ENCODE assay signal across 8 cellular contexts in genomic region chr16:3158014-3158497, GRCh38. TPM values are rescaled to one million over a fixed set of nuclear protein-coding genes. Genes with fewer than 3 reads are reported as not detected.
A peak's percentile ranks its signal among the peaks of the same experiment; 100 is the strongest.
DNase-seq lines count a peak whose midpoint lies in the region; ATAC-seq, FAIRE-seq and TF ChIP-seq lines count a peak whose summit lies in the region.

No MANE protein-coding gene starts in this region.

- peak overlapping the region; percentile 84 for H3K27ac Mint-ChIP-seq in astrocyte (ENCODE audit: unreplicated experiment)

- peak overlapping the region; percentile 87 for H3K4me3 Mint-ChIP-seq in astrocyte (ENCODE audit: unreplicated experiment)

- peaks cover 3% of the 10 kb centered on the region for H3K9me3 Mint-ChIP-seq in astrocyte (ENCODE audit: unreplicated experiment)

- H3K9ac ChIP-seq in HUES6 (ENCODE audit: low read length) = peak overlapping the region; percentile 50
- peak overlapping the region; percentile 77 for H3K9ac ChIP-seq in astrocyte (ENCODE audit: low read length)

- H3K27me3 Mint-ChIP-seq in astrocyte (ENCODE audit: low read depth, unreplicated experiment) = no peaks in the 10 kb centered on the region

- peak; percentile 26 for ATAC-seq in left colon
- no peak for ATAC-seq in thoracic aorta (ENCODE audit: insufficient number of reproducible peaks, low FRiP score, low read depth)
- ATAC-seq in GM19023 (IDR thresholded peaks at IDR 0.05; ENCODE audit: unreplicated experiment) = no peak

- H4K20me1 ChIP-seq in astrocyte (ENCODE audit: insufficient read depth, low read length) = no peaks in the 10 kb centered on the region

- DNase-seq in EH (ENCODE audit: low read depth) (peak; percentile 41), astrocyte (ENCODE audit: low read depth) (no peak), left colon (no peak), thoracic aorta (ENCODE audit: low spot score) (no peak), 8988T (no peak)
- DNase-seq in stimulated activated CD4-positive, alpha-beta T cell treated with anti-CD3 and anti-CD28 coated beads, Interleukin-2, amount 100 ng/mL, for 24 hours = no peak

- H3K36me3 Mint-ChIP-seq in astrocyte (ENCODE audit: low read depth, unreplicated experiment) = no peaks in the 10 kb centered on the region

- peak overlapping the region; percentile 98 for H3K4me2 ChIP-seq in astrocyte (ENCODE audit: low read length)

- H2AFZ ChIP-seq in astrocyte (ENCODE audit: low read depth, low read length) = peak overlapping the region; percentile 88

- no peaks in the 10 kb centered on the region for H3K36me3 ChIP-seq in HUES6 (ENCODE audit: control insufficient read depth, insufficient read depth, low read length)
- no peaks in the 10 kb centered on the region for H3K36me3 ChIP-seq in astrocyte (ENCODE audit: insufficient read depth, low read length)
- H3K36me3 ChIP-seq in thoracic aorta = no peaks in the 10 kb centered on the region

- no peaks in the 10 kb centered on the region for H3K4me1 Mint-ChIP-seq in astrocyte (ENCODE audit: low read depth, unreplicated experiment)

- TF ChIP-seq CTCF in astrocyte (IDR thresholded peaks at IDR 0.05; ENCODE audit: insufficient read depth, low read depth, low read length) (no peak), thoracic aorta (IDR thresholded peaks at IDR 0.05) (no peak)

- H3K27me3 ChIP-seq in HUES6 (ENCODE audit: control insufficient read depth, insufficient read depth, low read length) = peaks cover 9% of the 10 kb centered on the region
- H3K27me3 ChIP-seq in astrocyte (ENCODE audit: insufficient read depth, low read length) = no peaks in the 10 kb centered on the region
- no peaks in the 10 kb centered on the region for H3K27me3 ChIP-seq in thoracic aorta (replicated peaks; ENCODE audit: insufficient read depth)

- no peak for FAIRE-seq in astrocyte (lab: Jason Lieb, UNC)

- no peaks in the 10 kb centered on the region for H3K9me3 ChIP-seq in HUES6 (ENCODE audit: control insufficient read depth, insufficient read depth, low read depth, low read length)
- H3K9me3 ChIP-seq in astrocyte (ENCODE audit: insufficient read depth, low read depth, low read length) = no peaks in the 10 kb centered on the region
- no peaks in the 10 kb centered on the region for H3K9me3 ChIP-seq in thoracic aorta

- H3K4me3 ChIP-seq in HUES6 (ENCODE audit: low read depth, low read length) = peak overlapping the region; percentile 87
- peak overlapping the region; percentile 69 for H3K4me3 ChIP-seq in astrocyte (ENCODE audit: insufficient read depth, low read depth, low read length)
- H3K4me3 ChIP-seq in thoracic aorta = peak overlapping the region; percentile 85

- H3K4me1 ChIP-seq in HUES6 (ENCODE audit: control insufficient read depth, insufficient read depth, low read length) (no peaks in the 10 kb centered on the region; the same call in 1 of the 2 replicates), astrocyte (ENCODE audit: insufficient read depth, low read length) (peaks cover 8% of the 10 kb centered on the region), thoracic aorta (ENCODE audit: control insufficient read depth in 1 of 2, low read depth in 2 of 2) (peaks cover 0 to 15% of the 10 kb centered on the region in 2 donors)

- H3K27ac ChIP-seq in HUES6 (ENCODE audit: low read depth, low read length) (no peak overlapping the region), astrocyte (ENCODE audit: low read depth, low read length) (peak overlapping the region; percentile 12), thoracic aorta (peak overlapping the region; percentile 77 to 82)

- intact Hi-C loops in left colon (cut with DNase I, micrococcal nuclease) = no loop called here

- no peaks in the 10 kb centered on the region for H3K79me2 ChIP-seq in astrocyte (ENCODE audit: insufficient read depth, low read length)

RNA-seq across cellular contexts. Expression of gene ZNF213, which starts 23.2 kb away (rescaled TPM):
- 11.3 and 12.0 TPM in 2 replicates for total RNA-seq in astrocyte
- 10 to 100 TPM; 12.3 to 13.8 TPM for total RNA-seq in left colon
- total RNA-seq in thoracic aorta = 10 to 100 TPM in 1 of 2 donors, 1 to 10 TPM in 1; 5.9 to 16.2 TPM

RNA-seq across cellular contexts. Expression of gene OR1F1, which starts 29.9 kb away (rescaled TPM):
- 0.32 TPM in 1 of 2 replicates, not detected in the other for total RNA-seq in astrocyte
- total RNA-seq in left colon = not detected
- total RNA-seq in thoracic aorta = not detected

RNA-seq across cellular contexts. Expression of gene ZNF205, which starts 45.7 kb away (rescaled TPM):
- total RNA-seq in astrocyte (13.2 and 15.4 TPM in 2 replicates), left colon (1 to 10 TPM; 8.2 to 9.6 TPM), thoracic aorta (10 to 100 TPM; 16.4 to 19.4 TPM)

RNA-seq across cellular contexts. Expression of gene ZSCAN10, which starts 59.0 kb away (rescaled TPM):
- total RNA-seq in astrocyte (0.22 and 0.25 TPM in 2 replicates), left colon (not detected), thoracic aorta (not detected)
